Comparison of ENCODE assay signal across 8 cellular contexts in genomic region chr5:179908528-179908927, GRCh38. TPM values are rescaled to one million over a fixed set of nuclear protein-coding genes. Genes with fewer than 3 reads are reported as not detected.
A peak's percentile ranks its signal among the peaks of the same experiment; 100 is the strongest.
DNase-seq lines count a peak whose midpoint lies in the region; ATAC-seq, FAIRE-seq and TF ChIP-seq lines count a peak whose summit lies in the region.

No MANE protein-coding gene starts in this region.

- CTCF ChIA-PET in Caco-2 (lab: Charles Lee): no interaction called here

- no peak overlapping the region for H2AFZ ChIP-seq in OCI-LY3 (ENCODE audit: low read depth, low read length)

- H3K4me1 ChIP-seq in Caco-2: peaks cover 4% of the 10 kb centered on the region; the same call in 1 of the 2 replicates
- H3K4me1 ChIP-seq in OCI-LY3 (ENCODE audit: low read length): peaks cover 19% of the 10 kb centered on the region
- H3K4me1 ChIP-seq in pancreas: peaks cover 0 to 9% (median 4%) of the 10 kb centered on the region in 3 donors

- H3K4me3 ChIP-seq in Caco-2 (ENCODE audit: low read depth, low read length) (no peak overlapping the region), OCI-LY3 (ENCODE audit: low read length) (peak overlapping the region; percentile 95), pancreas (peak overlapping the region in 1 of 4 donors; percentile 70), lower leg skin (ENCODE audit: low read depth, poor library complexity, severe bottlenecking) (no peak overlapping the region)

- POLR2A ChIA-PET in Caco-2 (lab: Charles Lee): interaction anchor here (0.6 kb wide), 1 partner anchor 367 kb away, joined by 7 read pairs; no protein-coding TSS in a partner anchor

- peak overlapping the region; percentile 76 for H3K4me2 ChIP-seq in OCI-LY3 (ENCODE audit: low read length)

- H3K9me3 ChIP-seq in Caco-2 (no peaks in the 10 kb centered on the region), OCI-LY3 (ENCODE audit: insufficient read depth, low read length) (no peaks in the 10 kb centered on the region), pancreas (no peaks in the 10 kb centered on the region)

- H3K9ac ChIP-seq in OCI-LY3 (ENCODE audit: low read length): peak overlapping the region; percentile 72

- TF ChIP-seq CTCF in Caco-2 (IDR thresholded peaks at IDR 0.05; ENCODE audit: insufficient read depth in 1 of 2, low read depth in 1 of 2, low read length in 1 of 2, severe bottlenecking in 1 of 2, unreplicated experiment in 1 of 2) (no peak), OCI-LY3 (IDR thresholded peaks at IDR 0.05; ENCODE audit: low read depth, low read length) (no peak), pancreas (IDR thresholded peaks at IDR 0.05) (no peak), lower leg skin (IDR thresholded peaks at IDR 0.05) (no peak)

- H3K27me3 ChIP-seq in Caco-2 (replicated peaks; ENCODE audit: control insufficient read depth, insufficient read depth, low read length): no peaks in the 10 kb centered on the region
- no peaks in the 10 kb centered on the region for H3K27me3 ChIP-seq in OCI-LY3 (ENCODE audit: low read depth, low read length)
- H3K27me3 ChIP-seq in pancreas: no peaks in the 10 kb centered on the region

- H3K27ac Mint-ChIP-seq in Caco-2 (ENCODE audit: unreplicated experiment): no peak overlapping the region

- no peak for ATAC-seq in pancreas
- no peak for ATAC-seq in HG02870 (IDR thresholded peaks at IDR 0.05; ENCODE audit: unreplicated experiment)
- ATAC-seq in HG02610 (IDR thresholded peaks at IDR 0.05; ENCODE audit: unreplicated experiment): no peak

- intact Hi-C loops in Caco-2 (cut with micrococcal nuclease; ENCODE audit: unreplicated experiment): loop anchor here (2.0 to 5.0 kb wide), 2 partner anchors 51 to 66 kb away; partner anchors contain the start of gene MRNIP
- intact Hi-C loops in pancreas (cut with DNase I): no loop called here
- intact Hi-C loops in lower leg skin (cut with DNase I; ENCODE audit: low total_unique reads): loop anchor here (10.0 kb wide), 1 partner anchor 104 kb away; the partner anchor contains the start of gene MGAT4B

- peaks cover 6% of the 10 kb centered on the region for H3K4me1 Mint-ChIP-seq in Caco-2 (ENCODE audit: low read depth, unreplicated experiment)

- no TSS peak for BruUV-seq in Caco-2 (replicated peaks; lab: Mats Ljungman, UMichigan)

- peak overlapping the region; percentile 73 for H3K4me3 Mint-ChIP-seq in Caco-2 (ENCODE audit: unreplicated experiment)

- H3K27ac ChIP-seq in OCI-LY3 (ENCODE audit: low read length) (peak overlapping the region; percentile 47; the same call in 1 of the 2 replicates), pancreas (peak overlapping the region; percentile 28 to 76 (median 66))

- 86 to 87% methylated on average over 16 of the region's 16 CpGs for WGBS in pancreas, 2 donors
- WGBS in lower leg skin, 2 donors: 75 to 88% methylated on average over 13 to 16 of the region's 16 CpGs

- no peak for TF ChIP-seq POLR2A in lower leg skin (IDR thresholded peaks at IDR 0.05)

- no peaks in the 10 kb centered on the region for H3K9me3 Mint-ChIP-seq in Caco-2 (ENCODE audit: unreplicated experiment)

- H3K79me2 ChIP-seq in OCI-LY3 (ENCODE audit: low read length): peaks cover 36% of the 10 kb centered on the region

- DNase-seq in Caco-2: peak in 1 of 2 experiments; percentile 36
- peak; percentile 75 for DNase-seq in ecto neural progenitor cell (ENCODE audit: low spot score)
- DNase-seq in pancreas: peak in 4 of 6 donors; percentile 11 to 80 (median 40)
- DNase-seq in COR-L47 (lab: John Stamatoyannopoulos, UW): no peak
- DNase-seq in lower leg skin (ENCODE audit: low spot score in 2 of 2): no peak

- H3K27me3 Mint-ChIP-seq in Caco-2 (ENCODE audit: insufficient read depth, unreplicated experiment): no peaks in the 10 kb centered on the region

- peaks cover 20% of the 10 kb centered on the region for H3K36me3 Mint-ChIP-seq in Caco-2 (ENCODE audit: insufficient read depth, unreplicated experiment)

- H3K36me3 ChIP-seq in Caco-2 (ENCODE audit: control insufficient read depth, insufficient read depth, low read length) (peaks cover 3% of the 10 kb centered on the region), OCI-LY3 (replicated peaks; ENCODE audit: low read depth, low read length) (peaks cover 30% of the 10 kb centered on the region), pancreas (no peaks in the 10 kb centered on the region)

- no peak for FAIRE-seq in pancreas (lab: Jason Lieb, UNC)

- H4K20me1 ChIP-seq in OCI-LY3 (ENCODE audit: insufficient read depth, low read length): peaks cover 14% of the 10 kb centered on the region

RNA-seq across cellular contexts. Expression of gene TBC1D9B, which starts 0.8 kb away (rescaled TPM):
- total RNA-seq in Caco-2 (2022): 106 and 107 TPM in 2 replicates
- 10 to 100 TPM; 42.1 to 77.4 (median 49.8) TPM for total RNA-seq in pancreas
- 10 to 100 TPM; 69.7 to 87.2 TPM for polyA plus RNA-seq in pancreas
- 100 to 1,000 TPM in 2 of 4 donors, 10 to 100 TPM in 2; 71.4 to 125 (median 100) TPM for total RNA-seq in lower leg skin

RNA-seq across cellular contexts. Expression of gene MRNIP, which starts 49.9 kb away (rescaled TPM):
- 37.8 and 43.0 TPM in 2 replicates for total RNA-seq in Caco-2 (2022)
- 10 to 100 TPM in 5 of 6 donors, 1 to 10 TPM in 1; 8.6 to 19.1 (median 13.6) TPM for total RNA-seq in pancreas
- polyA plus RNA-seq in pancreas: 10 to 100 TPM; 49.2 to 53.1 TPM
- total RNA-seq in lower leg skin: 10 to 100 TPM; 13.7 to 44.9 (median 26.5) TPM

Comparison
In these comparisons a context has a peak if more than half of its experiments do, and no peak if none do; other contexts are left out.
1. DNase-seq: peak in ecto neural progenitor cell (single experiment) and pancreas (4 of 6); none in COR-L47 (single experiment) and lower leg skin (0 of 2).
2. intact Hi-C loops: an anchor here in Caco-2 (2.0 to 5.0 kb wide) and lower leg skin (10.0 kb wide); none called in pancreas.